Comparison of ENCODE assay signal across 12 cellular contexts in the genomic region with DNA sequence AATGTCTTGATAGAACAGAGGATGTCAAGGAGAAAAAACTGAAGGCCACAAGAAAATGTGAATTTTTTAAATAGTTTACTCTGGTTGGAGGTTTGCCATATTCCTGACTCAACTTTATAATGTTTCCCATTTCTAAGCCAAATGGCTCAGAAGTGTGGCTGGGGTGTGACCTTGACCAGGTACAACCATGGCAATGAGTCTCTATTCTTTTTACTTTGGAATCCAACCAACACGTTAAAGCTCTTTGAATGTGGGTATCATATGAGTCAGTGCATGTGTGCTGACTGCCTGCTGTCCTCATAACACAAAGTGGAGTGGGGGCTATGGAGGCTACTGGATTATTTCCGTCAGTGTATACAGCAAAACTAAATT. TPM values are rescaled to one million over a fixed set of nuclear protein-coding genes. Genes with fewer than 3 reads are reported as not detected.
DNase-seq lines count a peak whose midpoint lies in the region; ATAC-seq and TF ChIP-seq lines count a peak whose summit lies in the region.
"Had no signal": no experiment of that assay in that cellular context is flagged by ENCODE, and none has a peak within 500 bp of the region (broad histone marks: within the 10 kb centered on the region; RNA-seq: fewer than 3 reads in every experiment).

No MANE protein-coding gene starts in this region.

- H3K9me3 Mint-ChIP-seq in activated naive CD8-positive, alpha-beta T cell treated with anti-CD3 and anti-CD28 coated beads, Interleukin-2, amount 10 ng/mL, durations not matched to agents 7 days and 5 days = no peaks in the 10 kb centered on the region
- H3K9me3 Mint-ChIP-seq in nephron progenitor cell = no peaks in the 10 kb centered on the region

- DNase-seq in GM03348 (ENCODE audit: low spot score) (peak; percentile 27), fibroblast of villous mesenchyme (ENCODE audit: low read depth) (peak; percentile 4), NOMO-1 treated with DMSO at 0.1 percent for 48 hours (lab: John Stamatoyannopoulos, UW; ENCODE audit: unreplicated experiment) (no peak), nephron progenitor cell (no peak), G401 (ENCODE audit: low spot score) (no peak)
- DNase-seq in activated naive CD8-positive, alpha-beta T cell treated with anti-CD3 and anti-CD28 coated beads, Interleukin-2, amount 10 ng/mL, durations not matched to agents 7 days and 5 days = no peak
- DNase-seq: NCI-H1417 treated with DMSO at 0.1 percent for 48 hours, posterior cingulate gyrus had no signal

- H3K27ac Mint-ChIP-seq in activated naive CD8-positive, alpha-beta T cell treated with anti-CD3 and anti-CD28 coated beads, Interleukin-2, amount 10 ng/mL, durations not matched to agents 7 days and 5 days = peak overlapping the region; percentile 75
- H3K27ac Mint-ChIP-seq in nephron progenitor cell = no peak overlapping the region

- peak overlapping the region; percentile 40 for H3K4me3 Mint-ChIP-seq in activated naive CD8-positive, alpha-beta T cell treated with anti-CD3 and anti-CD28 coated beads, Interleukin-2, amount 10 ng/mL, durations not matched to agents 7 days and 5 days
- no peak overlapping the region for H3K4me3 Mint-ChIP-seq in nephron progenitor cell

- H3K27me3 Mint-ChIP-seq in activated naive CD8-positive, alpha-beta T cell treated with anti-CD3 and anti-CD28 coated beads, Interleukin-2, amount 10 ng/mL, durations not matched to agents 7 days and 5 days = no peaks in the 10 kb centered on the region
- peaks cover 30% of the 10 kb centered on the region for H3K27me3 Mint-ChIP-seq in nephron progenitor cell (ENCODE audit: low read depth, poor library complexity)

- in situ Hi-C loops in G401 (cut with HindIII; ENCODE audit: low sequenced_read_pairs) = no loop called here

- TF ChIP-seq CTCF in 22Rv1 (IDR thresholded peaks at IDR 0.05) = no peak
- TF ChIP-seq CTCF in fibroblast of villous mesenchyme (IDR thresholded peaks at IDR 0.05; ENCODE audit: insufficient read depth, low read depth, low read length) = no peak
- no peak for TF ChIP-seq CTCF in nephron progenitor cell (IDR thresholded peaks at IDR 0.05)

- peaks cover 4% of the 10 kb centered on the region for H3K36me3 Mint-ChIP-seq in activated naive CD8-positive, alpha-beta T cell treated with anti-CD3 and anti-CD28 coated beads, Interleukin-2, amount 10 ng/mL, durations not matched to agents 7 days and 5 days
- H3K36me3 Mint-ChIP-seq in nephron progenitor cell (ENCODE audit: low read depth) = no peaks in the 10 kb centered on the region

- POLR2A ChIA-PET in activated naive CD8-positive, alpha-beta T cell treated with anti-CD3 and anti-CD28 coated beads, Interleukin-2, amount 10 ng/mL, durations not matched to agents 7 days and 5 days (lab: Charles Lee) = interaction anchor here (1.4 kb wide), 1 partner anchor 114 kb away, joined by 4 read pairs; the partner anchor contains the start of gene CBLL1

- peaks cover 19% of the 10 kb centered on the region for H3K4me1 Mint-ChIP-seq in activated naive CD8-positive, alpha-beta T cell treated with anti-CD3 and anti-CD28 coated beads, Interleukin-2, amount 10 ng/mL, durations not matched to agents 7 days and 5 days
- H3K4me1 Mint-ChIP-seq in nephron progenitor cell = peaks cover 4% of the 10 kb centered on the region

- no peak overlapping the region for H3K4me3 ChIP-seq in fibroblast of villous mesenchyme (ENCODE audit: low read depth, low read length)
- H3K4me3 ChIP-seq: esophagus muscularis mucosa had no signal

- peak overlapping the region; percentile 38 for H3K27ac ChIP-seq in 22Rv1
- H3K27ac ChIP-seq: esophagus muscularis mucosa had no signal

- no peak for ATAC-seq in activated naive CD8-positive, alpha-beta T cell treated with anti-CD3 and anti-CD28 coated beads, Interleukin-2, amount 10 ng/mL, durations not matched to agents 7 days and 5 days (ENCODE audit: low read depth)
- no peak for ATAC-seq in HG03039 (IDR thresholded peaks at IDR 0.05; ENCODE audit: unreplicated experiment)

RNA-seq across cellular contexts. Expression of gene DLD, which starts 33.5 kb away (rescaled TPM):
- 10 to 100 TPM; 56.3 to 56.9 TPM for total RNA-seq in activated naive CD8-positive, alpha-beta T cell treated with anti-CD3 and anti-CD28 coated beads, Interleukin-2, amount 10 ng/mL, durations not matched to agents 7 days and 5 days
- 51.5 and 63.9 TPM in 2 replicates for total RNA-seq in fibroblast of villous mesenchyme
- total RNA-seq in G401 (2014; rRNA removed; shearing (Covaris generic)) = 43.0 and 60.2 TPM in 2 replicates

RNA-seq across cellular contexts. Expression of gene SLC26A3, which starts 54.5 kb away (rescaled TPM):
- not detected for total RNA-seq in activated naive CD8-positive, alpha-beta T cell treated with anti-CD3 and anti-CD28 coated beads, Interleukin-2, amount 10 ng/mL, durations not matched to agents 7 days and 5 days
- total RNA-seq in fibroblast of villous mesenchyme = not detected in 2 replicates
- total RNA-seq in G401 (2014; rRNA removed; shearing (Covaris generic)) = not detected in 2 replicates
- total RNA-seq: urinary bladder had no signal

Comparison
In these comparisons a context has a peak if more than half of its experiments do, and no peak if none do; other contexts are left out.
1. DNase-seq: peak in GM03348 (single experiment) and fibroblast of villous mesenchyme (single experiment); none in activated naive CD8-positive, alpha-beta T cell treated with anti-CD3 and anti-CD28 coated beads, Interleukin-2, amount 10 ng/mL, durations not matched to agents 7 days and 5 days (single experiment), NOMO-1 treated with DMSO at 0.1 percent for 48 hours (single experiment), nephron progenitor cell (single experiment) and G401 (single experiment).